6 cellular contexts compared by ENCODE assay signal in genomic region chr2:75025216-75025615, GRCh38.
"Had no signal": no experiment of that assay in that cellular context is flagged by ENCODE, and none has a peak within 500 bp of the region (broad histone marks: within the 10 kb centered on the region; RNA-seq: fewer than 3 reads in every experiment).

No MANE protein-coding gene starts in this region.

- ATAC-seq: GM23338, HepG2, K562 had no signal

- H3K27ac ChIP-seq: HL-60 had no signal

- H2AFZ ChIP-seq: GM23338 had no signal

- H3K4me3 ChIP-seq: GM23338, K562 had no signal

- H3K4me2 ChIP-seq: GM23338 had no signal

- DNase-seq: H9, KG1 had no signal
